In genomic region chr11:95647805-95648379, GRCh38 we compare ENCODE assay signal across 16 cellular contexts.
DNase-seq lines count a peak whose midpoint lies in the region; ATAC-seq, FAIRE-seq and TF ChIP-seq lines count a peak whose summit lies in the region.
"Had no signal": no experiment of that assay in that cellular context is flagged by ENCODE, and none has a peak within 500 bp of the region (broad histone marks: within the 10 kb centered on the region; RNA-seq: fewer than 3 reads in every experiment).

No MANE protein-coding gene starts in this region.

- no peak overlapping the region for H4K91ac ChIP-seq in H1 (replicated peaks; ENCODE audit: insufficient read length, low read length)

- H3K23ac ChIP-seq in H1 (ENCODE audit: insufficient read length): no peak overlapping the region

- H3K4me3 ChIP-seq in H1 (ENCODE audit: extremely low read depth in 1 of 4, insufficient read depth in 2 of 4, low read depth in 3 of 4, low read length in 4 of 4): no peak overlapping the region
- peak overlapping the region in 1 of 2 donors; percentile 39 for H3K4me3 ChIP-seq in muscle layer of colon (ENCODE audit: low read depth in 1 of 2, low read length in 2 of 2)
- H3K4me3 ChIP-seq in suprapubic skin: no peak overlapping the region
- peak overlapping the region in 1 of 2 donors; percentile 24 for H3K4me3 ChIP-seq in kidney (ENCODE audit: low read length in 2 of 2)
- H3K4me3 ChIP-seq: lung, spleen had no signal

- H2BK15ac ChIP-seq in H1 (ENCODE audit: low read length): no peak overlapping the region

- no peak for TF ChIP-seq POLR2A in H1 (IDR thresholded peaks at IDR 0.05; ENCODE audit: control extremely low read depth in 1 of 2, low read depth in 2 of 2, low read length in 2 of 2)
- TF ChIP-seq POLR2A in suprapubic skin (IDR thresholded peaks at IDR 0.05): no peak

- TF ChIP-seq CTCF in H1 (IDR thresholded peaks at IDR 0.05; ENCODE audit: control extremely low read depth in 1 of 3, insufficient read depth in 1 of 3, low read depth in 1 of 3, low read length in 3 of 3): no peak
- TF ChIP-seq CTCF in suprapubic skin (IDR thresholded peaks at IDR 0.05): no peak
- no peak for TF ChIP-seq CTCF in kidney (IDR thresholded peaks at IDR 0.05; ENCODE audit: borderline replicate concordance, extremely low read depth, insufficient read depth)
- no peak for TF ChIP-seq CTCF in RWPE1 (conservative IDR thresholded peaks at IDR 0.05; ENCODE audit: low read depth)

- TF ChIP-seq RAD21 in H1 (IDR thresholded peaks at IDR 0.05 in 1 of 2, conservative IDR thresholded peaks at IDR 0.05 in 1 of 2; ENCODE audit: low read depth in 2 of 2, low read length in 2 of 2): no peak

- H2BK20ac ChIP-seq in H1 (ENCODE audit: low read length): no peak overlapping the region

- no peak for ATAC-seq in GM18520 (IDR thresholded peaks at IDR 0.05; ENCODE audit: unreplicated experiment)
- ATAC-seq: stimulated activated naive B cell treated with anti-CD40 and anti-IgM and Interleukin-4, amounts not matched to agents 10 μg/mL and 1 μg/mL and 100 μg/mL, for 72 hours; WTC11 had no signal

- H3K23me2 ChIP-seq in H1 (ENCODE audit: low read depth, low read length): no peaks in the 10 kb centered on the region

- H2BK5ac ChIP-seq in H1 (ENCODE audit: low read depth, low read length): no peak overlapping the region

- H3K4ac ChIP-seq in H1 (replicated peaks; ENCODE audit: insufficient read length, low read depth, low read length): no peak overlapping the region

- H3K79me2 ChIP-seq in H1 (ENCODE audit: control insufficient read depth in 1 of 2, insufficient read depth in 2 of 2, low read length in 2 of 2): no peaks in the 10 kb centered on the region

- H2AK5ac ChIP-seq in H1 (ENCODE audit: low read depth, low read length): no peak overlapping the region

- H3K27me3 ChIP-seq in H1 (replicated peaks in 1 of 4; ENCODE audit: control insufficient read depth in 3 of 4, extremely low read depth in 1 of 4, insufficient read depth in 3 of 4, low read length in 3 of 4) (peaks cover 0 to 1% (median 0%) of the 10 kb centered on the region in 4 experiments; a peak in 1 of 7 replicates), muscle layer of colon (ENCODE audit: control insufficient read depth in 1 of 2, insufficient read depth in 2 of 2, low read length in 2 of 2) (no peaks in the 10 kb centered on the region), suprapubic skin (no peaks in the 10 kb centered on the region)
- H3K27me3 ChIP-seq: spleen had no signal

- H3K36me3 ChIP-seq in H1 (ENCODE audit: control insufficient read depth in 2 of 4, insufficient read depth in 4 of 4, low read length in 3 of 4): no peaks in the 10 kb centered on the region
- no peaks in the 10 kb centered on the region for H3K36me3 ChIP-seq in muscle layer of colon (ENCODE audit: insufficient read depth, low read length)
- H3K36me3 ChIP-seq in suprapubic skin: no peaks in the 10 kb centered on the region
- H3K36me3 ChIP-seq in kidney (ENCODE audit: control insufficient read depth in 1 of 2, insufficient read depth in 2 of 2, low read length in 2 of 2): no peaks in the 10 kb centered on the region
- H3K36me3 ChIP-seq: spleen had no signal

- H2AFZ ChIP-seq in H1 (ENCODE audit: low read length): peak overlapping the region; percentile 61; the same call in 1 of the 2 replicates

- H3K14ac ChIP-seq in H1 (ENCODE audit: insufficient read length): no peak overlapping the region

- H3K9me3 ChIP-seq in H1 (ENCODE audit: insufficient read depth in 2 of 2, low read depth in 1 of 2, low read length in 1 of 2) (no peaks in the 10 kb centered on the region), muscle layer of colon (ENCODE audit: low read length) (peaks cover 4% of the 10 kb centered on the region), suprapubic skin (peaks cover 3% of the 10 kb centered on the region), kidney (ENCODE audit: control insufficient read depth in 1 of 2, low read length in 2 of 2) (no peaks in the 10 kb centered on the region)

- intact Hi-C loops in kidney (cut with DNase I): no loop called here
- intact Hi-C loops in head of caudate nucleus (cut with DNase I): no loop called here

- H3K9ac ChIP-seq in H1 (replicated peaks in 1 of 4; ENCODE audit: extremely low read depth in 1 of 4, low read depth in 3 of 4, low read length in 3 of 4) (no peak overlapping the region), muscle layer of colon (ENCODE audit: low read length) (no peak overlapping the region), kidney (ENCODE audit: low read length in 2 of 2) (no peak overlapping the region)

- TF ChIP-seq EP300 in H1 (IDR thresholded peaks at IDR 0.05; ENCODE audit: borderline replicate concordance in 1 of 2, low read depth in 2 of 2, low read length in 2 of 2): no peak
- TF ChIP-seq EP300 in suprapubic skin (IDR thresholded peaks at IDR 0.05): no peak

- no peak overlapping the region for H3K18ac ChIP-seq in H1 (ENCODE audit: extremely low read depth, low read length)

- FAIRE-seq in H1 (lab: Jason Lieb, UNC) (no peak), kidney (lab: Jason Lieb, UNC) (no peak)

- no peaks in the 10 kb centered on the region for H3K79me1 ChIP-seq in H1 (ENCODE audit: low read depth, low read length)

- 86% methylated on average over 3 of the region's 3 CpGs; no CpG with 5 or more reads in 1 of the 2 experiments for WGBS in H1 (ENCODE audit: extremely low coverage in 1 of 2, insufficient coverage in 1 of 2, insufficient read length in 1 of 2, insufficient replicate concordance in 2 of 2, low coverage in 1 of 2, low lambda C conversion rate in 2 of 2, missing lambda C conversion rate in 1 of 2), 2 experiments
- 77% methylated on average over 3 of the region's 3 CpGs for WGBS in suprapubic skin

- no peak overlapping the region for H4K5ac ChIP-seq in H1 (ENCODE audit: insufficient read length, low read depth, low read length)

- no peak overlapping the region for H2BK120ac ChIP-seq in H1 (replicated peaks; ENCODE audit: low read depth, low read length)

- no peak overlapping the region for H2BK12ac ChIP-seq in H1 (ENCODE audit: low read depth, low read length)

- peak; percentile 14 for DNase-seq in NCI-H69 (lab: John Stamatoyannopoulos, UW)
- no peak for DNase-seq in H1 (ENCODE audit: low read depth in 1 of 2, low spot score in 2 of 2)
- no peak for DNase-seq in suprapubic skin (ENCODE audit: low spot score in 2 of 2)
- no peak for DNase-seq in kidney
- no peak for DNase-seq in head of caudate nucleus
- DNase-seq in RWPE1 (ENCODE audit: low spot score): no peak
- DNase-seq: NCI-H1092; NCI-H2171; RPMI8226; spleen; stimulated activated naive B cell treated with anti-CD40 and anti-IgM and Interleukin-4, amounts not matched to agents 10 μg/mL and 1 μg/mL and 100 μg/mL, for 72 hours; SW 1271 had no signal

- no peaks in the 10 kb centered on the region for H4K20me1 ChIP-seq in H1 (replicated peaks in 1 of 2; ENCODE audit: control insufficient read depth in 1 of 2, insufficient read depth in 2 of 2, low read length in 2 of 2)

- H3K27ac ChIP-seq in H1 (ENCODE audit: low read depth, low read length): no peak overlapping the region; the same call in 1 of the 2 replicates
- peak overlapping the region; percentile 8 for H3K27ac ChIP-seq in muscle layer of colon (ENCODE audit: low read depth, low read length)
- peak overlapping the region; percentile 64 for H3K27ac ChIP-seq in suprapubic skin
- no peak overlapping the region for H3K27ac ChIP-seq in kidney (ENCODE audit: low read depth in 2 of 2, low read length in 2 of 2)
- H3K27ac ChIP-seq in RWPE1: no peak overlapping the region
- H3K27ac ChIP-seq: spleen had no signal

- H4K8ac ChIP-seq in H1 (ENCODE audit: extremely low read depth, insufficient read depth, low read length): no peak overlapping the region

- H3K4me1 ChIP-seq in H1 (replicated peaks in 1 of 4; ENCODE audit: control insufficient read depth in 3 of 4, insufficient read depth in 4 of 4, low read length in 3 of 4) (no peaks in the 10 kb centered on the region), muscle layer of colon (ENCODE audit: insufficient read depth, low read length) (peaks cover 15% of the 10 kb centered on the region), suprapubic skin (peaks cover 18% of the 10 kb centered on the region), kidney (ENCODE audit: control insufficient read depth in 1 of 2, insufficient read depth in 1 of 2, low read depth in 1 of 2, low read length in 2 of 2) (peaks cover 0 to 3% of the 10 kb centered on the region in 2 donors)

- CTCF ChIA-PET in H1 (lab: Charles Lee; ENCODE audit: partially characterized antibody) (interaction anchor here (0.6 to 4.1 kb wide), 3 partner anchors 77 to 496 kb away, joined by 3 to 10 read pairs (median 4); no protein-coding TSS in a partner anchor), RWPE1 (lab: Yijun Ruan, JAX) (interaction anchor here (0.8 kb wide), 1 partner anchor 472 kb away, joined by 3 read pairs; no protein-coding TSS in a partner anchor)

- no peak overlapping the region for H3K4me2 ChIP-seq in H1 (ENCODE audit: insufficient read depth in 1 of 2, low read depth in 2 of 2, low read length in 2 of 2)

- POLR2A ChIA-PET in H1 (lab: Charles Lee; ENCODE audit: partially characterized antibody) (no interaction called here), RWPE1 (lab: Yijun Ruan, JAX; ENCODE audit: low non-redundant PET) (no interaction called here)

- H3K56ac ChIP-seq in H1 (replicated peaks; ENCODE audit: insufficient read length, low read depth, low read length): no peak overlapping the region

TF ChIP-seq in H1, 55 proteins besides CTCF, POLR2A, EP300 and RAD21:
- TF ChIP-seq BACH1 (IDR thresholded peaks at IDR 0.05; ENCODE audit: low read length): no peak
- no peak for TF ChIP-seq NANOG (IDR thresholded peaks at IDR 0.05; ENCODE audit: insufficient read depth, low read depth, low read length, poor library complexity, severe bottlenecking)
- TF ChIP-seq CBX5 (IDR thresholded peaks at IDR 0.05; ENCODE audit: low read depth, low read length): no peak
- no peak for TF ChIP-seq HDAC6 (IDR thresholded peaks at IDR 0.05; ENCODE audit: low read depth, low read length)
- TF ChIP-seq POLR2AphosphoS5 (IDR thresholded peaks at IDR 0.05; ENCODE audit: low read depth, low read length): no peak

Comparison
In these comparisons a context has a peak if more than half of its experiments do, and no peak if none do; other contexts are left out.
1. H3K27ac ChIP-seq: peak in muscle layer of colon (single experiment) and suprapubic skin (single experiment); none in H1 (single experiment), kidney (0 of 2) and RWPE1 (single experiment).